In genomic region chr3:159929181-159929893, GRCh38 we compare ENCODE assay signal across 8 cellular contexts. TPM values are rescaled to one million over a fixed set of nuclear protein-coding genes. Genes with fewer than 3 reads are reported as not detected.
A peak's percentile ranks its signal among the peaks of the same experiment; 100 is the strongest.
DNase-seq lines count a peak whose midpoint lies in the region; ATAC-seq and TF ChIP-seq lines count a peak whose summit lies in the region.

No MANE protein-coding gene starts in this region.

- POLR2A ChIA-PET in naive thymus-derived CD4-positive, alpha-beta T cell (lab: Charles Lee), result no interaction called here

- H3K4me3 ChIP-seq in dorsolateral prefrontal cortex (no peak overlapping the region), prostate gland (no peak overlapping the region)
- no peak overlapping the region for H3K4me3 ChIP-seq in naive thymus-derived CD4-positive, alpha-beta T cell (ENCODE audit: low read length)

- H3K9me3 Mint-ChIP-seq in activated naive CD4-positive, alpha-beta T cell treated with anti-CD3 and anti-CD28 coated beads, Interleukin-2, amount 50 U/mL, for 72 hours, result peaks cover 5 to 12% of the 10 kb centered on the region in 2 donors
- H3K9me3 Mint-ChIP-seq in naive thymus-derived CD4-positive, alpha-beta T cell, result peaks cover 0 to 17% (median 11%) of the 10 kb centered on the region in 11 donors

- peaks cover 0 to 10% (median 3%) of the 10 kb centered on the region in 5 donors for H3K27me3 Mint-ChIP-seq in naive thymus-derived CD4-positive, alpha-beta T cell

- H3K27ac ChIP-seq in dorsolateral prefrontal cortex (peak overlapping the region in 37 of 59 donors; percentile 0 to 68 (median 39)), prostate gland (no peak overlapping the region)
- H3K27ac ChIP-seq in naive thymus-derived CD4-positive, alpha-beta T cell (ENCODE audit: low read depth, low read length), result no peak overlapping the region

- H3K4me3 Mint-ChIP-seq in naive thymus-derived CD4-positive, alpha-beta T cell, result peak overlapping the region in 1 of 10 donors; percentile 51

- CTCF ChIA-PET in naive thymus-derived CD4-positive, alpha-beta T cell (lab: Charles Lee), result no interaction called here

- no peak for TF ChIP-seq POLR2A in prostate gland (IDR thresholded peaks at IDR 0.05)

- no peak for DNase-seq in activated naive CD4-positive, alpha-beta T cell treated with anti-CD3 and anti-CD28 coated beads, Interleukin-2, amount 50 U/mL, for 72 hours (ENCODE audit: low spot score in 2 of 2)
- DNase-seq in activated naive CD4-positive, alpha-beta T cell (lab: John Stamatoyannopoulos, UW), result no peak
- DNase-seq in NCI-H526 treated with DMSO at 0.1 percent for 48 hours (lab: John Stamatoyannopoulos, UW) (peak; percentile 4), dorsolateral prefrontal cortex (no peak), prostate gland (ENCODE audit: low spot score) (no peak)
- DNase-seq in naive thymus-derived CD4-positive, alpha-beta T cell, result no peak
- no peak for DNase-seq in activated CD4-positive, CD25-positive, alpha-beta regulatory T cell treated with anti-CD3 and anti-CD28 coated beads, Interleukin-2, amount 50 U/mL, for 72 hours

- no peaks in the 10 kb centered on the region for H3K4me1 ChIP-seq in naive thymus-derived CD4-positive, alpha-beta T cell (ENCODE audit: control insufficient read depth in 2 of 2, insufficient read depth in 2 of 2, low read length in 2 of 2)
- no peaks in the 10 kb centered on the region for H3K4me1 ChIP-seq in prostate gland (replicated peaks)

- H3K27ac Mint-ChIP-seq in activated naive CD4-positive, alpha-beta T cell treated with anti-CD3 and anti-CD28 coated beads, Interleukin-2, amount 50 U/mL, for 72 hours, result no peak overlapping the region
- H3K27ac Mint-ChIP-seq in naive thymus-derived CD4-positive, alpha-beta T cell, result peak overlapping the region in 1 of 9 donors; percentile 86

- TF ChIP-seq CTCF in dorsolateral prefrontal cortex (IDR thresholded peaks at IDR 0.05 in 54 of 56, conservative IDR thresholded peaks at IDR 0.05 in 2 of 56; ENCODE audit: low read depth in 1 of 56, partially characterized antibody in 56 of 56), result peak in 30 of 56 donors; percentile 9 to 41 (median 20)
- TF ChIP-seq CTCF in prostate gland (IDR thresholded peaks at IDR 0.05), result peak in 1 of 4 experiments; percentile 29

- H3K4me1 Mint-ChIP-seq in naive thymus-derived CD4-positive, alpha-beta T cell, result peaks cover 0 to 9% (median 4%) of the 10 kb centered on the region in 7 donors

- intact Hi-C loops in dorsolateral prefrontal cortex (cut with DNase I) (no loop called here), prostate gland (cut with DNase I) (no loop called here)
- intact Hi-C loops in naive thymus-derived CD4-positive, alpha-beta T cell (cut with micrococcal nuclease), result no loop called here

- WGBS in prostate gland, result 91% methylated on average over 8 of the region's 8 CpGs

- ATAC-seq in activated naive CD4-positive, alpha-beta T cell treated with anti-CD3 and anti-CD28 coated beads, Interleukin-2, amount 50 U/mL, for 72 hours, result peak; percentile 57 to 63
- peak; percentile 81 for ATAC-seq in HG02678 (IDR thresholded peaks at IDR 0.05; ENCODE audit: unreplicated experiment)
- ATAC-seq in naive thymus-derived CD4-positive, alpha-beta T cell, result peak; percentile 86

- H3K27me3 ChIP-seq in dorsolateral prefrontal cortex (no peaks in the 10 kb centered on the region), prostate gland (replicated peaks; ENCODE audit: insufficient read depth) (no peaks in the 10 kb centered on the region)
- H3K27me3 ChIP-seq in naive thymus-derived CD4-positive, alpha-beta T cell (ENCODE audit: control insufficient read depth in 2 of 2, insufficient read depth in 2 of 2, low read length in 2 of 2), result no peaks in the 10 kb centered on the region

- peaks cover 0 to 11% (median 0%) of the 10 kb centered on the region in 3 experiments for H3K9me3 ChIP-seq in naive thymus-derived CD4-positive, alpha-beta T cell (ENCODE audit: control insufficient read depth in 2 of 3, low read length in 3 of 3)
- H3K9me3 ChIP-seq in prostate gland, result no peaks in the 10 kb centered on the region

- H3K36me3 Mint-ChIP-seq in activated naive CD4-positive, alpha-beta T cell treated with anti-CD3 and anti-CD28 coated beads, Interleukin-2, amount 50 U/mL, for 72 hours, result peaks cover 14 to 15% of the 10 kb centered on the region in 2 donors
- peaks cover 0 to 8% (median 4%) of the 10 kb centered on the region in 5 donors for H3K36me3 Mint-ChIP-seq in naive thymus-derived CD4-positive, alpha-beta T cell

- no peaks in the 10 kb centered on the region for H3K36me3 ChIP-seq in naive thymus-derived CD4-positive, alpha-beta T cell (ENCODE audit: control insufficient read depth in 2 of 3, insufficient read depth in 3 of 3, low read length in 3 of 3)
- no peaks in the 10 kb centered on the region for H3K36me3 ChIP-seq in prostate gland

RNA-seq across cellular contexts. Expression of gene IL12A, which starts 59.3 kb away (rescaled TPM):
- not detected for total RNA-seq in activated naive CD4-positive, alpha-beta T cell treated with anti-CD3 and anti-CD28 coated beads, Interleukin-2, amount 50 U/mL, for 72 hours
- total RNA-seq in dorsolateral prefrontal cortex, result 1 to 10 TPM in 87 of 120 experiments, under 1 TPM in 28, not detected in 5; 0.38 to 6.5 (median 1.4) TPM
- 1 to 10 TPM in 3 of 5 experiments, under 1 TPM in 2; 0.40 to 1.8 (median 1.3) TPM for total RNA-seq in naive thymus-derived CD4-positive, alpha-beta T cell
- polyA plus RNA-seq in naive thymus-derived CD4-positive, alpha-beta T cell, result under 1 TPM; 0.17 to 0.24 TPM
- 1 to 10 TPM; 1.3 TPM for total RNA-seq in prostate gland

Comparison
In these comparisons a context has a peak if more than half of its experiments do, and no peak if none do; other contexts are left out.
1. H3K27ac ChIP-seq: peak in dorsolateral prefrontal cortex (37 of 59); none in naive thymus-derived CD4-positive, alpha-beta T cell (single experiment) and prostate gland (0 of 2).
2. Peak in every context shown above with its lines, with median percentiles within 50 percentile points of each other: ATAC-seq.